ENCODE assay signal across 1 cellular context in the genomic region with DNA sequence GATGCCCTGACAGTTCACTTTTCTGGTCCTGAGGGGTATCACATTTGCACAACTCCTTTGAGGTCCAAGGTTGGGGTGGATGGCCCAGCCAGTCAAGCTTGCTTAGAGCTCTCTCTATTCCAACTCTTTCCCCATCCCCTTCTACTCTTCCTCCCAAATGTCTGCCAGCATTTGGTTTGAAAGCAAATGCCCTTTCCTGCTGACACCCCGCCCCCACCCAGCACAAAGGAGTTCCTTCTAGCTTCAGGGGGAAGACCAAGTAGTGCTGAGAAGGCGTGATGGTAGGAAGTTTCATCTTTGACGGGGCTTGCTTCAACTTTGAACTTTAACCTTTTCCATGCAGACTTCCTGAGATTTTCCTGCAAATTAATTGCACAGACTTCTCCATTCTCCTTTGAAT.
TF ChIP-seq lines count a peak whose summit lies in the region.

No MANE protein-coding gene starts in this region.

TF ChIP-seq in SK-N-SH, 30 proteins besides CTCF, POLR2A, EP300 and RAD21 (continued from another document):
- TF ChIP-seq, protein P1, sequence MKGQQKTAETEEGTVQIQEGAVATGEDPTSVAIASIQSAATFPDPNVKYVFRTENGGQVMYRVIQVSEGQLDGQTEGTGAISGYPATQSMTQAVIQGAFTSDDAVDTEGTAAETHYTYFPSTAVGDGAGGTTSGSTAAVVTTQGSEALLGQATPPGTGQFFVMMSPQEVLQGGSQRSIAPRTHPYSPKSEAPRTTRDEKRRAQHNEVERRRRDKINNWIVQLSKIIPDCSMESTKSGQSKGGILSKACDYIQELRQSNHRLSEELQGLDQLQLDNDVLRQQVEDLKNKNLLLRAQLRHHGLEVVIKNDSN (IDR thresholded peaks at IDR 0.05; ENCODE audit: borderline replicate concordance, low read depth) = no peak
- no peak for TF ChIP-seq POLR2AphosphoS5 (IDR thresholded peaks at IDR 0.05; ENCODE audit: low read depth, low read length)
- TF ChIP-seq NRF1 (IDR thresholded peaks at IDR 0.05; ENCODE audit: low read depth, low read length) = no peak
- no peak for TF ChIP-seq TEAD4 (IDR thresholded peaks at IDR 0.05; ENCODE audit: borderline replicate concordance, insufficient read depth)
- no peak for TF ChIP-seq MXI1 (IDR thresholded peaks at IDR 0.05; ENCODE audit: low read depth, low read length)
- TF ChIP-seq GATA2 (CRISPR knock-in tag; IDR thresholded peaks at IDR 0.05) = no peak
- TF ChIP-seq, protein P2, sequence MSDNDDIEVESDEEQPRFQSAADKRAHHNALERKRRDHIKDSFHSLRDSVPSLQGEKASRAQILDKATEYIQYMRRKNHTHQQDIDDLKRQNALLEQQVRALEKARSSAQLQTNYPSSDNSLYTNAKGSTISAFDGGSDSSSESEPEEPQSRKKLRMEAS (IDR thresholded peaks at IDR 0.05; ENCODE audit: low read depth) = no peak
TF ChIP-seq in SK-N-SH: peak in this region for 0.
